Comparison of ENCODE assay signal across 1 cellular context in genomic region chr19:58558066-58558622, GRCh38.
TF ChIP-seq lines count a peak whose summit lies in the region.

TSS of gene UBE2M (minus strand) at chr19:58558611. CDS start at chr19:58558381, 230 bp downstream.

TF ChIP-seq in K562, 482 proteins besides CTCF, POLR2A, EP300 and RAD21 (continued from another document and continues in another):
- TF ChIP-seq SREBF1 (IDR thresholded peaks at IDR 0.05; ENCODE audit: borderline replicate concordance, low read depth, low read length) (no peak), ZBTB34 (CRISPR knock-in tag; IDR thresholded peaks at IDR 0.05) (no peak), DPF2 (IDR thresholded peaks at IDR 0.05) (peak; percentile 42; the same call in 1 of the 2 replicates), RBBP5 (IDR thresholded peaks at IDR 0.05; ENCODE audit: borderline replicate concordance, insufficient read depth, low read length, poor library complexity, severe bottlenecking) (peak; percentile 62), SMC3 (conservative IDR thresholded peaks at IDR 0.05; ENCODE audit: insufficient read depth, low read depth, low read length) (no peak), ZNF395 (CRISPR knock-in tag; IDR thresholded peaks at IDR 0.05) (no peak), ZNF699 (CRISPR knock-in tag; IDR thresholded peaks at IDR 0.05; ENCODE audit: insufficient replicate concordance) (no peak), HEY1 (CRISPR knock-in tag; IDR thresholded peaks at IDR 0.05; ENCODE audit: borderline replicate concordance) (no peak), TAF1 (IDR thresholded peaks at IDR 0.05; ENCODE audit: control insufficient read depth, extremely low read depth, insufficient read depth, low read length, severe bottlenecking) (no peak), GABPB2 (CRISPR knock-in tag; conservative IDR thresholded peaks at IDR 0.05) (no peak), HDAC8 (tag; IDR thresholded peaks at IDR 0.05) (no peak), HDAC2 (IDR thresholded peaks at IDR 0.05) (peak; percentile 44; the same call in 1 of the 2 replicates), ZNF134 (CRISPR knock-in tag; conservative IDR thresholded peaks at IDR 0.05) (no peak), PPARD (CRISPR knock-in tag; IDR thresholded peaks at IDR 0.05) (no peak), HNRNPH1 (optimal IDR thresholded peaks at IDR 0.05; ENCODE audit: low read depth, low read length) (no peak), SMAD1 (IDR thresholded peaks at IDR 0.05; ENCODE audit: low read depth, low read length, partially characterized antibody) (no peak), THRAP3 (IDR thresholded peaks at IDR 0.05; ENCODE audit: borderline replicate concordance) (no peak), ZNF766 (CRISPR knock-in tag; conservative IDR thresholded peaks at IDR 0.05) (0 out of 2 replicates have a peak, but pooled peaks have one; percentile 31), ZNF174 (CRISPR knock-in tag; IDR thresholded peaks at IDR 0.05) (no peak), HDAC1 (IDR thresholded peaks at IDR 0.05) (peak in 1 of 2 experiments; percentile 83; a peak in 2 of 4 replicates), VEZF1 (CRISPR knock-in tag; IDR thresholded peaks at IDR 0.05) (peak; percentile 50; the same call in 1 of the 2 replicates), SNIP1 (IDR thresholded peaks at IDR 0.05; ENCODE audit: low read depth) (no peak), TEAD4 (IDR thresholded peaks at IDR 0.05; ENCODE audit: low read length) (peak; percentile 47; the same call in 1 of the 2 replicates), TEAD4 (CRISPR knock-in tag; IDR thresholded peaks at IDR 0.05; ENCODE audit: borderline replicate concordance) (no peak), HIVEP1 (CRISPR knock-in tag; IDR thresholded peaks at IDR 0.05) (no peak), RBM39 (optimal IDR thresholded peaks at IDR 0.05; ENCODE audit: low read depth, low read length) (no peak), SP1 (CRISPR knock-in tag; IDR thresholded peaks at IDR 0.05) (no peak), U2AF2 (optimal IDR thresholded peaks at IDR 0.05; ENCODE audit: low read depth, low read length) (no peak), STAT6 (CRISPR knock-in tag; IDR thresholded peaks at IDR 0.05) (no peak), FOXA1 (IDR thresholded peaks at IDR 0.05; ENCODE audit: borderline replicate concordance) (no peak)
- TF ChIP-seq, protein P1, sequence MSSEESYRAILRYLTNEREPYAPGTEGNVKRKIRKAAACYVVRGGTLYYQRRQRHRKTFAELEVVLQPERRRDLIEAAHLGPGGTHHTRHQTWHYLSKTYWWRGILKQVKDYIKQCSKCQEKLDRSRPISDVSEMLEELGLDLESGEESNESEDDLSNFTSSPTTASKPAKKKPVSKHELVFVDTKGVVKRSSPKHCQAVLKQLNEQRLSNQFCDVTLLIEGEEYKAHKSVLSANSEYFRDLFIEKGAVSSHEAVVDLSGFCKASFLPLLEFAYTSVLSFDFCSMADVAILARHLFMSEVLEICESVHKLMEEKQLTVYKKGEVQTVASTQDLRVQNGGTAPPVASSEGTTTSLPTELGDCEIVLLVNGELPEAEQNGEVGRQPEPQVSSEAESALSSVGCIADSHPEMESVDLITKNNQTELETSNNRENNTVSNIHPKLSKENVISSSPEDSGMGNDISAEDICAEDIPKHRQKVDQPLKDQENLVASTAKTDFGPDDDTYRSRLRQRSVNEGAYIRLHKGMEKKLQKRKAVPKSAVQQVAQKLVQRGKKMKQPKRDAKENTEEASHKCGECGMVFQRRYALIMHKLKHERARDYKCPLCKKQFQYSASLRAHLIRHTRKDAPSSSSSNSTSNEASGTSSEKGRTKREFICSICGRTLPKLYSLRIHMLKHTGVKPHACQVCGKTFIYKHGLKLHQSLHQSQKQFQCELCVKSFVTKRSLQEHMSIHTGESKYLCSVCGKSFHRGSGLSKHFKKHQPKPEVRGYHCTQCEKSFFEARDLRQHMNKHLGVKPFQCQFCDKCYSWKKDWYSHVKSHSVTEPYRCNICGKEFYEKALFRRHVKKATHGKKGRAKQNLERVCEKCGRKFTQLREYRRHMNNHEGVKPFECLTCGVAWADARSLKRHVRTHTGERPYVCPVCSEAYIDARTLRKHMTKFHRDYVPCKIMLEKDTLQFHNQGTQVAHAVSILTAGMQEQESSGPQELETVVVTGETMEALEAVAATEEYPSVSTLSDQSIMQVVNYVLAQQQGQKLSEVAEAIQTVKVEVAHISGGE (CRISPR knock-in tag; IDR thresholded peaks at IDR 0.05), result no peak
- TF ChIP-seq, protein P2, sequence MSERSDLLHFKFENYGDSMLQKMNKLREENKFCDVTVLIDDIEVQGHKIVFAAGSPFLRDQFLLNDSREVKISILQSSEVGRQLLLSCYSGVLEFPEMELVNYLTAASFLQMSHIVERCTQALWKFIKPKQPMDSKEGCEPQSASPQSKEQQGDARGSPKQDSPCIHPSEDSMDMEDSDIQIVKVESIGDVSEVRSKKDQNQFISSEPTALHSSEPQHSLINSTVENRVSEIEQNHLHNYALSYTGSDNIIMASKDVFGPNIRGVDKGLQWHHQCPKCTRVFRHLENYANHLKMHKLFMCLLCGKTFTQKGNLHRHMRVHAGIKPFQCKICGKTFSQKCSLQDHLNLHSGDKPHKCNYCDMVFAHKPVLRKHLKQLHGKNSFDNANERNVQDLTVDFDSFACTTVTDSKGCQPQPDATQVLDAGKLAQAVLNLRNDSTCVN (CRISPR knock-in tag; IDR thresholded peaks at IDR 0.05), result 0 out of 2 replicates have a peak, but pooled peaks have one; percentile 45
- TF ChIP-seq, protein P3, sequence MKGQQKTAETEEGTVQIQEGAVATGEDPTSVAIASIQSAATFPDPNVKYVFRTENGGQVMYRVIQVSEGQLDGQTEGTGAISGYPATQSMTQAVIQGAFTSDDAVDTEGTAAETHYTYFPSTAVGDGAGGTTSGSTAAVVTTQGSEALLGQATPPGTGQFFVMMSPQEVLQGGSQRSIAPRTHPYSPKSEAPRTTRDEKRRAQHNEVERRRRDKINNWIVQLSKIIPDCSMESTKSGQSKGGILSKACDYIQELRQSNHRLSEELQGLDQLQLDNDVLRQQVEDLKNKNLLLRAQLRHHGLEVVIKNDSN (CRISPR knock-in tag; IDR thresholded peaks at IDR 0.05), result no peak
- TF ChIP-seq, protein P4, sequence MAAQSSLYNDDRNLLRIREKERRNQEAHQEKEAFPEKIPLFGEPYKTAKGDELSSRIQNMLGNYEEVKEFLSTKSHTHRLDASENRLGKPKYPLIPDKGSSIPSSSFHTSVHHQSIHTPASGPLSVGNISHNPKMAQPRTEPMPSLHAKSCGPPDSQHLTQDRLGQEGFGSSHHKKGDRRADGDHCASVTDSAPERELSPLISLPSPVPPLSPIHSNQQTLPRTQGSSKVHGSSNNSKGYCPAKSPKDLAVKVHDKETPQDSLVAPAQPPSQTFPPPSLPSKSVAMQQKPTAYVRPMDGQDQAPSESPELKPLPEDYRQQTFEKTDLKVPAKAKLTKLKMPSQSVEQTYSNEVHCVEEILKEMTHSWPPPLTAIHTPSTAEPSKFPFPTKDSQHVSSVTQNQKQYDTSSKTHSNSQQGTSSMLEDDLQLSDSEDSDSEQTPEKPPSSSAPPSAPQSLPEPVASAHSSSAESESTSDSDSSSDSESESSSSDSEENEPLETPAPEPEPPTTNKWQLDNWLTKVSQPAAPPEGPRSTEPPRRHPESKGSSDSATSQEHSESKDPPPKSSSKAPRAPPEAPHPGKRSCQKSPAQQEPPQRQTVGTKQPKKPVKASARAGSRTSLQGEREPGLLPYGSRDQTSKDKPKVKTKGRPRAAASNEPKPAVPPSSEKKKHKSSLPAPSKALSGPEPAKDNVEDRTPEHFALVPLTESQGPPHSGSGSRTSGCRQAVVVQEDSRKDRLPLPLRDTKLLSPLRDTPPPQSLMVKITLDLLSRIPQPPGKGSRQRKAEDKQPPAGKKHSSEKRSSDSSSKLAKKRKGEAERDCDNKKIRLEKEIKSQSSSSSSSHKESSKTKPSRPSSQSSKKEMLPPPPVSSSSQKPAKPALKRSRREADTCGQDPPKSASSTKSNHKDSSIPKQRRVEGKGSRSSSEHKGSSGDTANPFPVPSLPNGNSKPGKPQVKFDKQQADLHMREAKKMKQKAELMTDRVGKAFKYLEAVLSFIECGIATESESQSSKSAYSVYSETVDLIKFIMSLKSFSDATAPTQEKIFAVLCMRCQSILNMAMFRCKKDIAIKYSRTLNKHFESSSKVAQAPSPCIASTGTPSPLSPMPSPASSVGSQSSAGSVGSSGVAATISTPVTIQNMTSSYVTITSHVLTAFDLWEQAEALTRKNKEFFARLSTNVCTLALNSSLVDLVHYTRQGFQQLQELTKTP (IDR thresholded peaks at IDR 0.05; ENCODE audit: low read depth in 1 of 2, partially characterized antibody in 2 of 2), result peak in 1 of 2 experiments; percentile 49
- TF ChIP-seq, protein P5, sequence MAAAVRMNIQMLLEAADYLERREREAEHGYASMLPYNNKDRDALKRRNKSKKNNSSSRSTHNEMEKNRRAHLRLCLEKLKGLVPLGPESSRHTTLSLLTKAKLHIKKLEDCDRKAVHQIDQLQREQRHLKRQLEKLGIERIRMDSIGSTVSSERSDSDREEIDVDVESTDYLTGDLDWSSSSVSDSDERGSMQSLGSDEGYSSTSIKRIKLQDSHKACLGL (CRISPR knock-in tag; IDR thresholded peaks at IDR 0.05; ENCODE audit: borderline replicate concordance, poor library complexity, severe bottlenecking), result no peak
- TF ChIP-seq, protein P6, sequence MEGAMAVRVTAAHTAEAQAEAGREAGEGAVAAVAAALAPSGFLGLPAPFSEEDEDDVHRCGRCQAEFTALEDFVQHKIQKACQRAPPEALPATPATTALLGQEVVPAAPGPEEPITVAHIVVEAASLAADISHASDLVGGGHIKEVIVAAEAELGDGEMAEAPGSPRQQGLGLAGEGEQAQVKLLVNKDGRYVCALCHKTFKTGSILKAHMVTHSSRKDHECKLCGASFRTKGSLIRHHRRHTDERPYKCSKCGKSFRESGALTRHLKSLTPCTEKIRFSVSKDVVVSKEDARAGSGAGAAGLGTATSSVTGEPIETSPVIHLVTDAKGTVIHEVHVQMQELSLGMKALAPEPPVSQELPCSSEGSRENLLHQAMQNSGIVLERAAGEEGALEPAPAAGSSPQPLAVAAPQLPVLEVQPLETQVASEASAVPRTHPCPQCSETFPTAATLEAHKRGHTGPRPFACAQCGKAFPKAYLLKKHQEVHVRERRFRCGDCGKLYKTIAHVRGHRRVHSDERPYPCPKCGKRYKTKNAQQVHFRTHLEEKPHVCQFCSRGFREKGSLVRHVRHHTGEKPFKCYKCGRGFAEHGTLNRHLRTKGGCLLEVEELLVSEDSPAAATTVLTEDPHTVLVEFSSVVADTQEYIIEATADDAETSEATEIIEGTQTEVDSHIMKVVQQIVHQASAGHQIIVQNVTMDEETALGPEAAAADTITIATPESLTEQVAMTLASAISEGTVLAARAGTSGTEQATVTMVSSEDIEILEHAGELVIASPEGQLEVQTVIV (CRISPR knock-in tag; IDR thresholded peaks at IDR 0.05; ENCODE audit: borderline replicate concordance), result no peak
- TF ChIP-seq, protein P7, sequence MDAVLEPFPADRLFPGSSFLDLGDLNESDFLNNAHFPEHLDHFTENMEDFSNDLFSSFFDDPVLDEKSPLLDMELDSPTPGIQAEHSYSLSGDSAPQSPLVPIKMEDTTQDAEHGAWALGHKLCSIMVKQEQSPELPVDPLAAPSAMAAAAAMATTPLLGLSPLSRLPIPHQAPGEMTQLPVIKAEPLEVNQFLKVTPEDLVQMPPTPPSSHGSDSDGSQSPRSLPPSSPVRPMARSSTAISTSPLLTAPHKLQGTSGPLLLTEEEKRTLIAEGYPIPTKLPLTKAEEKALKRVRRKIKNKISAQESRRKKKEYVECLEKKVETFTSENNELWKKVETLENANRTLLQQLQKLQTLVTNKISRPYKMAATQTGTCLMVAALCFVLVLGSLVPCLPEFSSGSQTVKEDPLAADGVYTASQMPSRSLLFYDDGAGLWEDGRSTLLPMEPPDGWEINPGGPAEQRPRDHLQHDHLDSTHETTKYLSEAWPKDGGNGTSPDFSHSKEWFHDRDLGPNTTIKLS (IDR thresholded peaks at IDR 0.05; ENCODE audit: borderline replicate concordance, low read depth), result no peak
